In the genomic region with DNA sequence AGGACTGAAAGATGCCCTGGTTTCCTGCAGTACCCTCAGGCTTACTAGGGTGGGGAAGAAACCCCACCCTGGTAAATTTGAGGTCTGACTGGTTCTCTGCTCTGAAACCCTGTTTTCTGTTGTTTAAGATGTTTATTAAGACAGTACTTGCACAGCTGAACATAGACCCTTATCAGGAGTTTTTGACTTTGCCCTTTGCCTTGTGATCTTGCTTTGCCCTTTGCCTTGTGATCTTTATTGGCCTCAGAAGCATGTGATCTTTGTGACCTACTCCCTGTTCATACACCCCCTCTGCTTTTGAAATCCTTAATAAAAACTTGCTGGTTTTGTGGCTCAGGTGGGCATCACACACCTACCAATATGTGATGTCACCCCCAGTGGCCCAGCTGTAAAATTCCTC, we compare ENCODE assay signal across 5 cellular contexts.
DNase-seq lines count a peak whose midpoint lies in the region; ATAC-seq, FAIRE-seq and TF ChIP-seq lines count a peak whose summit lies in the region.
"Not testable (repeated sequence)": the region's sequence is repeated elsewhere in the genome, so short reads cannot be mapped to it uniquely, and the experiment has no call there.

No MANE protein-coding gene starts in this region.

- H3K36me3 Mint-ChIP-seq in activated T-cell treated with anti-CD3 and anti-CD28 coated beads, Interleukin-2, amount 50 U/mL, for 72 hours (ENCODE audit: insufficient read depth in 2 of 2), result peaks cover 2 to 19% of the 10 kb centered on the region in 2 donors

- not testable (repeated sequence) for FAIRE-seq in HepG2 (lab: Jason Lieb, UNC); small intestine (lab: Jason Lieb, UNC)

- H3K4me3 ChIP-seq in Karpas-422 (ENCODE audit: low read length); HepG2 (replicated peaks in 1 of 3; ENCODE audit: insufficient read depth in 1 of 3, low read depth in 2 of 3, low read length in 3 of 3); small intestine (ENCODE audit: low read depth in 1 of 2, low read length in 2 of 2): not testable (repeated sequence)
- peak overlapping the region in 1 of 3 donors; percentile 11 for H3K4me3 ChIP-seq in liver (ENCODE audit: low read depth in 1 of 3, low read length in 3 of 3)

- H3K4me3 Mint-ChIP-seq in activated T-cell treated with anti-CD3 and anti-CD28 coated beads, Interleukin-2, amount 50 U/mL, for 72 hours, result not testable (repeated sequence)

- CTCF ChIA-PET in HepG2 (lab: Yijun Ruan, JAX; ENCODE audit: low intra/inter-chr PET ratio, low total read pairs), result not testable (repeated sequence)

- POLR2A ChIA-PET in HepG2 (lab: Yijun Ruan, JAX), result not testable (repeated sequence)

- not testable (repeated sequence) for H3K79me2 ChIP-seq in Karpas-422 (ENCODE audit: low read length); HepG2 (ENCODE audit: insufficient read depth, low read length)

- not testable (repeated sequence) for H3K9me2 ChIP-seq in Karpas-422 (replicated peaks; ENCODE audit: insufficient read depth, low read length)

- BruUV-seq in HepG2 (replicated peaks; lab: Mats Ljungman, UMichigan), result not testable (repeated sequence)

- not testable (repeated sequence) for H3K9me3 ChIP-seq in Karpas-422 (ENCODE audit: low read length); liver (ENCODE audit: control insufficient read depth in 4 of 4, low read length in 3 of 4); small intestine (ENCODE audit: control insufficient read depth, low read depth)
- H3K9me3 ChIP-seq in HepG2 (ENCODE audit: low read length), result 0 out of 2 replicates have a peak, but pooled peaks cover 11% of the 10 kb centered on the region

- peak overlapping the region; percentile 79 for H3K27ac Mint-ChIP-seq in activated T-cell treated with anti-CD3 and anti-CD28 coated beads, Interleukin-2, amount 50 U/mL, for 72 hours

- DNase-seq in Karpas-422 (peak; percentile 14), small intestine (peak; percentile 13)
- DNase-seq in activated T-cell treated with anti-CD3 and anti-CD28 coated beads, Interleukin-2, amount 50 U/mL, for 72 hours; HepG2 (ENCODE audit: low spot score): not testable (repeated sequence)

- H2AFZ ChIP-seq in Karpas-422 (ENCODE audit: low read length); HepG2 (ENCODE audit: low read length): not testable (repeated sequence)

- H3K4me1 ChIP-seq in Karpas-422 (ENCODE audit: low read length); liver (ENCODE audit: control insufficient read depth in 4 of 4, insufficient read depth in 4 of 4, low read length in 3 of 4); small intestine (ENCODE audit: control insufficient read depth in 2 of 2, insufficient read depth in 1 of 2, low read depth in 1 of 2, low read length in 1 of 2): not testable (repeated sequence)
- H3K4me1 ChIP-seq in HepG2 (ENCODE audit: insufficient read depth, low read length), result peaks cover 12% of the 10 kb centered on the region

- not testable (repeated sequence) for H3K27me3 Mint-ChIP-seq in activated T-cell treated with anti-CD3 and anti-CD28 coated beads, Interleukin-2, amount 50 U/mL, for 72 hours (ENCODE audit: low read depth)

- H3K36me3 ChIP-seq in Karpas-422 (ENCODE audit: insufficient read depth, low read length); HepG2 (replicated peaks in 1 of 2; ENCODE audit: control insufficient read depth in 1 of 2, insufficient read depth in 2 of 2, low read length in 2 of 2); liver (ENCODE audit: control insufficient read depth in 4 of 4, insufficient read depth in 3 of 4, low read depth in 1 of 4, low read length in 3 of 4); small intestine (ENCODE audit: control insufficient read depth in 2 of 2, insufficient read depth in 2 of 2, low read length in 2 of 2): not testable (repeated sequence)

- not testable (repeated sequence) for H3K4me2 ChIP-seq in Karpas-422 (ENCODE audit: low read depth, low read length, poor library complexity, severe bottlenecking); HepG2 (ENCODE audit: low read depth, low read length)

- in situ Hi-C loops in HepG2 (cut with HindIII; ENCODE audit: extremely low pct_ligation_motif_present, low pct_unique_long_range_greater_than_20kb), result not testable (repeated sequence)

- TF ChIP-seq RAD21 in HepG2 (CRISPR knock-in tag; IDR thresholded peaks at IDR 0.05); liver (IDR thresholded peaks at IDR 0.05): not testable (repeated sequence)

- intact Hi-C loops in HepG2 (cut with micrococcal nuclease; ENCODE audit: unreplicated experiment), result not testable (repeated sequence)

- H3K27ac ChIP-seq in Karpas-422 (ENCODE audit: low read length); HepG2 (ENCODE audit: extremely low read length, insufficient read depth, low read length); liver (ENCODE audit: low read depth in 1 of 2, low read length in 2 of 2); small intestine (ENCODE audit: low read depth in 1 of 2, low read length in 1 of 2): not testable (repeated sequence)

- ATAC-seq in activated T-cell treated with anti-CD3 and anti-CD28 coated beads, Interleukin-2, amount 50 U/mL, for 72 hours (replicated peaks in 1 of 2); HepG2: not testable (repeated sequence)

- TF ChIP-seq CTCF in HepG2 (CRISPR knock-in tag; IDR thresholded peaks at IDR 0.05); liver (IDR thresholded peaks at IDR 0.05; ENCODE audit: low read depth, low read length, missing input control): not testable (repeated sequence)

- TF ChIP-seq POLR2A in HepG2 (IDR thresholded peaks at IDR 0.05; ENCODE audit: insufficient read depth in 1 of 2, low read depth in 2 of 2, low read length in 2 of 2), result not testable (repeated sequence)

- H3K9ac ChIP-seq in Karpas-422 (ENCODE audit: low read length); HepG2 (ENCODE audit: insufficient read depth, low read depth, low read length); liver (ENCODE audit: low read depth in 1 of 2, low read length in 2 of 2): not testable (repeated sequence)

- H3K4me1 Mint-ChIP-seq in activated T-cell treated with anti-CD3 and anti-CD28 coated beads, Interleukin-2, amount 50 U/mL, for 72 hours (ENCODE audit: low read depth), result not testable (repeated sequence)

- H3K9me3 Mint-ChIP-seq in activated T-cell treated with anti-CD3 and anti-CD28 coated beads, Interleukin-2, amount 50 U/mL, for 72 hours, result not testable (repeated sequence)

- not testable (repeated sequence) for H3K27me3 ChIP-seq in Karpas-422 (ENCODE audit: low read length); HepG2 (ENCODE audit: control insufficient read depth in 1 of 2, insufficient read depth in 2 of 2, low read length in 2 of 2); liver (ENCODE audit: control insufficient read depth in 4 of 4, insufficient read depth in 4 of 4, low read length in 3 of 4); small intestine (ENCODE audit: control insufficient read depth in 2 of 2, insufficient read depth in 2 of 2, low read length in 2 of 2)

- not testable (repeated sequence) for H4K20me1 ChIP-seq in Karpas-422 (ENCODE audit: insufficient read depth, low read depth, low read length); HepG2 (ENCODE audit: insufficient read depth, low read length)

- not testable (repeated sequence) for TF ChIP-seq EP300 in HepG2 (IDR thresholded peaks at IDR 0.05; ENCODE audit: low read depth in 2 of 2, low read length in 2 of 2); HepG2 (CRISPR knock-in tag; IDR thresholded peaks at IDR 0.05; ENCODE audit: borderline replicate concordance)

TF ChIP-seq in HepG2, 621 proteins besides CTCF, POLR2A, EP300 and RAD21 (continues in another document):
- TF ChIP-seq HNF4A (CRISPR knock-in tag; IDR thresholded peaks at IDR 0.05) (peak; percentile 74), NR2F1 (CRISPR knock-in tag; IDR thresholded peaks at IDR 0.05) (0 out of 4 replicates have a peak, but pooled peaks of 1 of the 2 experiments have one; percentile 28), ZMYM2 (CRISPR knock-in tag; IDR thresholded peaks at IDR 0.05) (0 out of 2 replicates have a peak, but pooled peaks have one; percentile 43), POGZ (CRISPR knock-in tag; IDR thresholded peaks at IDR 0.05) (0 out of 2 replicates have a peak, but pooled peaks have one; percentile 21)
- TF ChIP-seq, protein P1, sequence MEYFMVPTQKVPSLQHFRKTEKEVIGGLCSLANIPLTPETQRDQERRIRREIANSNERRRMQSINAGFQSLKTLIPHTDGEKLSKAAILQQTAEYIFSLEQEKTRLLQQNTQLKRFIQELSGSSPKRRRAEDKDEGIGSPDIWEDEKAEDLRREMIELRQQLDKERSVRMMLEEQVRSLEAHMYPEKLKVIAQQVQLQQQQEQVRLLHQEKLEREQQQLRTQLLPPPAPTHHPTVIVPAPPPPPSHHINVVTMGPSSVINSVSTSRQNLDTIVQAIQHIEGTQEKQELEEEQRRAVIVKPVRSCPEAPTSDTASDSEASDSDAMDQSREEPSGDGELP (IDR thresholded peaks at IDR 0.05; ENCODE audit: borderline replicate concordance, low read depth), result 0 out of 2 replicates have a peak, but pooled peaks have one; percentile 3

TF ChIP-seq in liver, 16 proteins besides CTCF, POLR2A, EP300 and RAD21:
- TF ChIP-seq NR2F2 (IDR thresholded peaks at IDR 0.05), result peak; percentile 10
- peak; percentile 14 for TF ChIP-seq HNF4G (IDR thresholded peaks at IDR 0.05)
- TF ChIP-seq HNF4A (conservative IDR thresholded peaks at IDR 0.05), result peak; percentile 79 to 84
- peak in 1 of 2 donors; percentile 48 for TF ChIP-seq RXRA (IDR thresholded peaks at IDR 0.05)
TF ChIP-seq in liver: peak in this region for 4; not testable (repeated sequence) for 12.
